ENCODE assay signal across 27 cellular contexts in genomic region chr9:109454601-109455155, GRCh38. TPM values are rescaled to one million over a fixed set of nuclear protein-coding genes. Genes with fewer than 3 reads are reported as not detected.
"Had no signal": no experiment of that assay in that cellular context is flagged by ENCODE, and none has a peak within 500 bp of the region (broad histone marks: within the 10 kb centered on the region; RNA-seq: fewer than 3 reads in every experiment).

No MANE protein-coding gene starts in this region.

- H3K4me1 Mint-ChIP-seq: activated naive CD4-positive, alpha-beta T cell treated with anti-CD3 and anti-CD28 coated beads, Interleukin-2, amount 50 U/mL, for 24 hours; central memory CD8-positive, alpha-beta T cell had no signal

- H3K9me3 ChIP-seq: ascending aorta had no signal

- H3K4me3 Mint-ChIP-seq: activated CD4-positive, alpha-beta T cell treated with anti-CD3 and anti-CD28 coated beads, Interleukin-2, amount 10 ng/mL, durations not matched to agents 24 days and 14 days; activated CD8-positive, alpha-beta T cell treated with anti-CD3 and anti-CD28 coated beads, Interleukin-2, amount 10 ng/mL, durations not matched to agents 7 days and 5 days; activated naive CD4-positive, alpha-beta T cell treated with anti-CD3 and anti-CD28 coated beads, Interleukin-2, amount 50 U/mL, for 24 hours; activated naive CD8-positive, alpha-beta T cell treated with anti-CD3 and anti-CD28 coated beads, Interleukin-2, amount 10 ng/mL, durations not matched to agents 7 days and 5 days; activated T-cell treated with anti-CD3 and anti-CD28 coated beads, Interleukin-2, amount 50 U/mL, for 24 hours; central memory CD8-positive, alpha-beta T cell had no signal

- H3K27ac Mint-ChIP-seq: activated CD4-positive, alpha-beta T cell treated with anti-CD3 and anti-CD28 coated beads, Interleukin-2, amount 10 ng/mL, durations not matched to agents 24 days and 14 days; activated CD8-positive, alpha-beta T cell treated with anti-CD3 and anti-CD28 coated beads, Interleukin-2, amount 10 ng/mL, durations not matched to agents 7 days and 5 days; activated naive CD4-positive, alpha-beta T cell treated with anti-CD3 and anti-CD28 coated beads, Interleukin-2, amount 50 U/mL, for 24 hours; activated naive CD8-positive, alpha-beta T cell treated with anti-CD3 and anti-CD28 coated beads, Interleukin-2, amount 10 ng/mL, durations not matched to agents 7 days and 5 days; activated T-cell treated with anti-CD3 and anti-CD28 coated beads, Interleukin-2, amount 50 U/mL, for 24 hours; activated T-helper 2 cell treated with anti-CD3 and anti-CD28 coated beads, Interferon-gamma antibody, Interleukin-2, Interleukin-4, amounts not matched to agents 10 μg/mL and 5 μg/mL and 100 μg/mL, durations not matched to agents 14 hours and 24 hours and 36 hours had no signal

- H3K27me3 ChIP-seq: ascending aorta, cardiac muscle cell had no signal

- H3K9me3 Mint-ChIP-seq: activated CD4-positive, alpha-beta T cell treated with anti-CD3 and anti-CD28 coated beads, Interleukin-2, amount 10 ng/mL, durations not matched to agents 24 days and 14 days; activated naive CD4-positive, alpha-beta T cell treated with anti-CD3 and anti-CD28 coated beads, Interleukin-2, amount 50 U/mL, for 24 hours; activated naive CD8-positive, alpha-beta T cell treated with anti-CD3 and anti-CD28 coated beads, Interleukin-2, amount 10 ng/mL, durations not matched to agents 7 days and 5 days; activated T-cell treated with anti-CD3 and anti-CD28 coated beads, Interleukin-2, amount 50 U/mL, for 24 hours; activated T-helper 2 cell treated with anti-CD3 and anti-CD28 coated beads, Interferon-gamma antibody, Interleukin-2, Interleukin-4, amounts not matched to agents 10 μg/mL and 5 μg/mL and 100 μg/mL, durations not matched to agents 14 hours and 24 hours and 36 hours; central memory CD8-positive, alpha-beta T cell had no signal

- H3K4me1 ChIP-seq: ascending aorta had no signal

- ATAC-seq: activated CD8-positive, alpha-beta T cell treated with anti-CD3 and anti-CD28 coated beads, Interleukin-2, amount 10 ng/mL, durations not matched to agents 7 days and 5 days; PC-3 had no signal

- H3K27ac ChIP-seq: ascending aorta, cardiac muscle cell had no signal

- DNase-seq: activated CD4-positive, alpha-beta T cell treated with anti-CD3 and anti-CD28 coated beads, Interleukin-2, amount 10 ng/mL, durations not matched to agents 24 days and 14 days; activated CD4-positive, alpha-beta T cell treated with anti-CD3 and anti-CD28 coated beads, Interleukin-2, amount 50 U/mL, for 4 hours; activated CD8-positive, alpha-beta T cell treated with anti-CD3 and anti-CD28 coated beads, Interleukin-2, amount 10 ng/mL, durations not matched to agents 7 days and 5 days; activated gamma-delta T cell; activated naive CD4-positive, alpha-beta T cell treated with Interleukin-2 at 50 U/mL for 16 hours; activated naive CD8-positive, alpha-beta T cell treated with anti-CD3 and anti-CD28 coated beads, Interleukin-2, amount 10 ng/mL, durations not matched to agents 7 days and 5 days; activated T-cell treated with anti-CD3 and anti-CD28 coated beads, Interleukin-2, amount 50 U/mL, for 24 hours; amygdala; NCI-H1092 treated with DMSO at 0.1 percent for 48 hours; NCI-H1417; NCI-H146; NCI-H187; NCI-H2029 treated with DMSO at 0.1 percent for 48 hours; NCI-H2107; NCI-H2171 treated with DMSO at 0.1 percent for 48 hours; NCI-H2227 treated with DMSO at 0.1 percent for 48 hours; NCI-H446 treated with DMSO at 0.1 percent for 48 hours; NCI-H524; NK-92 treated with Interleukin-12 subunit alpha and Interleukin-12 subunit beta, amount 100 ng/mL, for 24 hours; PC-3; Right ventricle myocardium superior; T1000 had no signal

- H3K36me3 ChIP-seq: cardiac muscle cell had no signal

- H3K4me3 ChIP-seq: ascending aorta, cardiac muscle cell had no signal

- H3K36me3 Mint-ChIP-seq: activated naive CD4-positive, alpha-beta T cell treated with anti-CD3 and anti-CD28 coated beads, Interleukin-2, amount 50 U/mL, for 24 hours; activated naive CD8-positive, alpha-beta T cell treated with anti-CD3 and anti-CD28 coated beads, Interleukin-2, amount 10 ng/mL, durations not matched to agents 7 days and 5 days had no signal

RNA-seq across cellular contexts. Expression of gene PTPN3, which starts 43.4 kb away (rescaled TPM):
- total RNA-seq: activated naive CD8-positive, alpha-beta T cell treated with anti-CD3 and anti-CD28 coated beads, Interleukin-2, amount 10 ng/mL, durations not matched to agents 7 days and 5 days had no signal
